1 cellular context compared by ENCODE assay signal in the genomic region with DNA sequence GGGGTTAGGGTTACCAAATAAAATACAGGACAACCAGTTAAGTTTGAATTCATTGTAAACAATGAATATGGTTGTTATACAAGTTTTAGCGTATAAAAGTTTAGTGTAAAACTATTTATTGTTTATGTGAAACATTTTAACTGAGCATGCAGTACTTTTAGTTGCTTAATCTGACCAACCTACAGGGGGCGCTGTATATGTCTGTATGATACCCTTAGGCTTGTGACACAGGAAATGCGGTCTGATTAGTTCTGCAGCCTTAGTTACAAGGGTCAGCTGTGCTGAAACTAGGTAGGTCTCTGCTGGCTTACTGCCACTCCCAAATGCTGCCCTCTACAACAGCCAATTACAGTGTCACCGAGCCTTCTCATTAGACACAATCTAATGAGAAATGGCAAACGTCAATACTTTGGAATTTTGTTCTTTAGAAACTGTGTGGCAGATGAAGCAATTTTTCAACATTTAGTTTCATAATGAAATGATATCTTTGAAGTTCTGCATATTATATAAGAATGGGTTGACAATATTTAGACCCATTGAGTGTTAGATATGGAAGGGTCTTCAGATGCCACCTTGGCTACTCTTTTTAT.
TF ChIP-seq lines count a peak whose summit lies in the region.

No MANE protein-coding gene starts in this region.

TF ChIP-seq in HepG2, 621 proteins besides CTCF, POLR2A, EP300 and RAD21 (continued from another document):
- TF ChIP-seq ZNF280B (CRISPR knock-in tag; IDR thresholded peaks at IDR 0.05; ENCODE audit: borderline replicate concordance) (no peak), ZFP90 (CRISPR knock-in tag; IDR thresholded peaks at IDR 0.05; ENCODE audit: borderline replicate concordance) (no peak), ZKSCAN5 (CRISPR knock-in tag; IDR thresholded peaks at IDR 0.05) (no peak), MLX (CRISPR knock-in tag; IDR thresholded peaks at IDR 0.05) (no peak), RELA (CRISPR knock-in tag; IDR thresholded peaks at IDR 0.05) (no peak), ZNF512 (CRISPR knock-in tag; IDR thresholded peaks at IDR 0.05) (no peak), ZSCAN30 (CRISPR knock-in tag; IDR thresholded peaks at IDR 0.05) (no peak), ZNF761 (CRISPR knock-in tag; conservative IDR thresholded peaks at IDR 0.05) (no peak), ZNF850 (CRISPR knock-in tag; conservative IDR thresholded peaks at IDR 0.05) (no peak), ZNF841 (CRISPR knock-in tag; IDR thresholded peaks at IDR 0.05; ENCODE audit: borderline replicate concordance) (no peak), HOXA9 (CRISPR knock-in tag; IDR thresholded peaks at IDR 0.05; ENCODE audit: borderline replicate concordance) (no peak), FOXA1 (IDR thresholded peaks at IDR 0.05) (no peak), FOXA1 (CRISPR knock-in tag; IDR thresholded peaks at IDR 0.05) (no peak)
- TF ChIP-seq, protein P1, sequence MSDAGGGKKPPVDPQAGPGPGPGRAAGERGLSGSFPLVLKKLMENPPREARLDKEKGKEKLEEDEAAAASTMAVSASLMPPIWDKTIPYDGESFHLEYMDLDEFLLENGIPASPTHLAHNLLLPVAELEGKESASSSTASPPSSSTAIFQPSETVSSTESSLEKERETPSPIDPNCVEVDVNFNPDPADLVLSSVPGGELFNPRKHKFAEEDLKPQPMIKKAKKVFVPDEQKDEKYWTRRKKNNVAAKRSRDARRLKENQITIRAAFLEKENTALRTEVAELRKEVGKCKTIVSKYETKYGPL (CRISPR knock-in tag; IDR thresholded peaks at IDR 0.05): no peak
TF ChIP-seq in HepG2: peak in this region for 0.
